Comparison of ENCODE assay signal across 13 cellular contexts in genomic region chr14:91333640-91334039, GRCh38.
DNase-seq lines count a peak whose midpoint lies in the region; ATAC-seq and TF ChIP-seq lines count a peak whose summit lies in the region.
"Had no signal": no experiment of that assay in that cellular context is flagged by ENCODE, and none has a peak within 500 bp of the region (broad histone marks: within the 10 kb centered on the region; RNA-seq: fewer than 3 reads in every experiment).

No MANE protein-coding gene starts in this region.

- H3K36me3 ChIP-seq in colonic mucosa = peaks cover 10% of the 10 kb centered on the region
- H3K36me3 ChIP-seq: thyroid gland had no signal

- no peaks in the 10 kb centered on the region for H3K9me3 ChIP-seq in colonic mucosa
- H3K9me3 ChIP-seq: thyroid gland had no signal

- peaks cover 7% of the 10 kb centered on the region for H3K4me1 ChIP-seq in colonic mucosa

- CTCF ChIA-PET in activated CD4-positive, alpha-beta memory T cell treated with anti-CD3 and anti-CD28 coated beads for 36 hours (lab: Charles Lee) = no interaction called here
- CTCF ChIA-PET in activated CD4-positive, alpha-beta memory T cell treated with anti-CD3 and anti-CD28 coated beads, Interleukin-2, amount 10 ng/mL, durations not matched to agents 7 days and 5 days (lab: Charles Lee) = interaction anchor here (2.0 kb wide), 1 partner anchor 11 kb away, joined by 7 read pairs; no protein-coding TSS in a partner anchor

- no peak overlapping the region for H3K4me3 ChIP-seq in colonic mucosa
- H3K4me3 ChIP-seq: skin epidermis, thyroid gland had no signal

- TF ChIP-seq CTCF in GM20000 (IDR thresholded peaks at IDR 0.05; ENCODE audit: extremely low read depth, missing control alignments) (no peak), colonic mucosa (IDR thresholded peaks at IDR 0.05) (no peak)

- peak; percentile 68 for ATAC-seq in HG03103 (IDR thresholded peaks at IDR 0.05; ENCODE audit: low read depth, unreplicated experiment)
- no peak for ATAC-seq in naive B cell (ENCODE audit: low read depth in 2 of 2)

- H3K36me3 Mint-ChIP-seq in activated CD4-positive, alpha-beta memory T cell treated with anti-CD3 and anti-CD28 coated beads for 36 hours = peaks cover 16% of the 10 kb centered on the region
- peaks cover 77% of the 10 kb centered on the region for H3K36me3 Mint-ChIP-seq in activated CD4-positive, alpha-beta memory T cell treated with anti-CD3 and anti-CD28 coated beads, Interleukin-2, amount 10 ng/mL, durations not matched to agents 7 days and 5 days (ENCODE audit: low read depth)
- peaks cover 0 to 17% of the 10 kb centered on the region in 2 donors for H3K36me3 Mint-ChIP-seq in naive B cell

- DNase-seq in activated CD4-positive, alpha-beta memory T cell treated with anti-CD3 and anti-CD28 coated beads for 36 hours = no peak
- DNase-seq in activated CD4-positive, alpha-beta memory T cell treated with anti-CD3 and anti-CD28 coated beads, Interleukin-2, amount 10 ng/mL, durations not matched to agents 7 days and 5 days = no peak
- DNase-seq in GM20000 (ENCODE audit: low spot score) (peak; percentile 65), naive B cell (no peak), colonic mucosa (no peak), DMS79 (lab: John Stamatoyannopoulos, UW) (no peak)
- no peak for DNase-seq in activated CD4-positive, alpha-beta T cell treated with anti-CD3 and anti-CD28 coated beads, Interleukin-2, amount 50 U/mL, for 1 hour
- DNase-seq: activated CD4-positive, alpha-beta T cell treated with anti-CD3 and anti-CD28 coated beads, Interleukin-2, amount 10 ng/mL, durations not matched to agents 7 days and 5 days; islet precursor cell; thyroid gland had no signal

- H3K27ac Mint-ChIP-seq in activated CD4-positive, alpha-beta memory T cell treated with anti-CD3 and anti-CD28 coated beads for 36 hours = peak overlapping the region; percentile 47
- no peak overlapping the region for H3K27ac Mint-ChIP-seq in activated CD4-positive, alpha-beta memory T cell treated with anti-CD3 and anti-CD28 coated beads, Interleukin-2, amount 10 ng/mL, durations not matched to agents 7 days and 5 days
- peak overlapping the region in 5 of 6 donors; percentile 38 to 76 (median 47) for H3K27ac Mint-ChIP-seq in naive B cell
- H3K27ac Mint-ChIP-seq: activated CD4-positive, alpha-beta T cell treated with anti-CD3 and anti-CD28 coated beads, Interleukin-2, amount 10 ng/mL, durations not matched to agents 7 days and 5 days; dendritic cell treated with granulocyte-macrophage colony-stimulating factor and Interleukin-4, amounts not matched to agents 40 ng/mL and 50 ng/mL, for 4 days had no signal

- POLR2A ChIA-PET in activated CD4-positive, alpha-beta memory T cell treated with anti-CD3 and anti-CD28 coated beads for 36 hours (lab: Charles Lee) = no interaction called here
- POLR2A ChIA-PET in activated CD4-positive, alpha-beta memory T cell treated with anti-CD3 and anti-CD28 coated beads, Interleukin-2, amount 10 ng/mL, durations not matched to agents 7 days and 5 days (lab: Charles Lee) = interaction anchor here (1.5 kb wide), 1 partner anchor 18 kb away, joined by 3 read pairs; no protein-coding TSS in a partner anchor

- H3K9me3 Mint-ChIP-seq in activated CD4-positive, alpha-beta memory T cell treated with anti-CD3 and anti-CD28 coated beads for 36 hours = no peaks in the 10 kb centered on the region
- no peaks in the 10 kb centered on the region for H3K9me3 Mint-ChIP-seq in activated CD4-positive, alpha-beta memory T cell treated with anti-CD3 and anti-CD28 coated beads, Interleukin-2, amount 10 ng/mL, durations not matched to agents 7 days and 5 days
- H3K9me3 Mint-ChIP-seq in naive B cell = no peaks in the 10 kb centered on the region
- H3K9me3 Mint-ChIP-seq: activated CD4-positive, alpha-beta T cell treated with anti-CD3 and anti-CD28 coated beads, Interleukin-2, amount 10 ng/mL, durations not matched to agents 7 days and 5 days; dendritic cell treated with granulocyte-macrophage colony-stimulating factor and Interleukin-4, amounts not matched to agents 40 ng/mL and 50 ng/mL, for 4 days had no signal

- H3K4me3 Mint-ChIP-seq in activated CD4-positive, alpha-beta memory T cell treated with anti-CD3 and anti-CD28 coated beads for 36 hours = no peak overlapping the region
- no peak overlapping the region for H3K4me3 Mint-ChIP-seq in activated CD4-positive, alpha-beta memory T cell treated with anti-CD3 and anti-CD28 coated beads, Interleukin-2, amount 10 ng/mL, durations not matched to agents 7 days and 5 days
- peak overlapping the region in 1 of 8 donors; percentile 61 for H3K4me3 Mint-ChIP-seq in naive B cell
- H3K4me3 Mint-ChIP-seq: activated CD4-positive, alpha-beta T cell treated with anti-CD3 and anti-CD28 coated beads, Interleukin-2, amount 10 ng/mL, durations not matched to agents 7 days and 5 days; dendritic cell treated with granulocyte-macrophage colony-stimulating factor and Interleukin-4, amounts not matched to agents 40 ng/mL and 50 ng/mL, for 4 days had no signal

- intact Hi-C loops in activated CD4-positive, alpha-beta memory T cell treated with anti-CD3 and anti-CD28 coated beads for 36 hours (cut with micrococcal nuclease) = no loop called here
- intact Hi-C loops in colonic mucosa (cut with DNase I) = no loop called here

- no peak overlapping the region for H3K9ac ChIP-seq in colonic mucosa (ENCODE audit: low read depth in 2 of 2, low read length in 2 of 2)

- no peak overlapping the region for H3K27ac ChIP-seq in colonic mucosa
- H3K27ac ChIP-seq: skin epidermis, thyroid gland had no signal

- peaks cover 42% of the 10 kb centered on the region for H3K4me1 Mint-ChIP-seq in activated CD4-positive, alpha-beta memory T cell treated with anti-CD3 and anti-CD28 coated beads for 36 hours (ENCODE audit: low read depth)
- H3K4me1 Mint-ChIP-seq in activated CD4-positive, alpha-beta memory T cell treated with anti-CD3 and anti-CD28 coated beads, Interleukin-2, amount 10 ng/mL, durations not matched to agents 7 days and 5 days = peaks cover 45% of the 10 kb centered on the region
- H3K4me1 Mint-ChIP-seq in naive B cell = peaks cover 47 to 68% (median 64%) of the 10 kb centered on the region in 3 donors

- H3K27me3 ChIP-seq in colonic mucosa = no peaks in the 10 kb centered on the region
- H3K27me3 ChIP-seq: thyroid gland had no signal

- H3K27me3 Mint-ChIP-seq in activated CD4-positive, alpha-beta memory T cell treated with anti-CD3 and anti-CD28 coated beads for 36 hours = no peaks in the 10 kb centered on the region
- H3K27me3 Mint-ChIP-seq in activated CD4-positive, alpha-beta memory T cell treated with anti-CD3 and anti-CD28 coated beads, Interleukin-2, amount 10 ng/mL, durations not matched to agents 7 days and 5 days = no peaks in the 10 kb centered on the region
- H3K27me3 Mint-ChIP-seq in naive B cell = no peaks in the 10 kb centered on the region
- H3K27me3 Mint-ChIP-seq: activated CD4-positive, alpha-beta T cell treated with anti-CD3 and anti-CD28 coated beads, Interleukin-2, amount 10 ng/mL, durations not matched to agents 7 days and 5 days had no signal
